In genomic region chr6:6694368-6694780, GRCh38 we compare ENCODE assay signal across 11 cellular contexts.
A peak's percentile ranks its signal among the peaks of the same experiment; 100 is the strongest.
DNase-seq lines count a peak whose midpoint lies in the region; ATAC-seq and TF ChIP-seq lines count a peak whose summit lies in the region.
"Had no signal": no experiment of that assay in that cellular context is flagged by ENCODE, and none has a peak within 500 bp of the region (broad histone marks: within the 10 kb centered on the region; RNA-seq: fewer than 3 reads in every experiment).

No MANE protein-coding gene starts in this region.

- 73 to 74% methylated on average over 6 of the region's 6 CpGs for WGBS in heart right ventricle, 2 donors

- no peaks in the 10 kb centered on the region for H3K27me3 ChIP-seq in heart right ventricle

- ATAC-seq in heart right ventricle = peak in 3 of 8 donors; percentile 2 to 5 (median 5)
- no peak for ATAC-seq in GM18909 (IDR thresholded peaks at IDR 0.05; ENCODE audit: poor library complexity, unreplicated experiment)
- no peak for ATAC-seq in GM18870 (IDR thresholded peaks at IDR 0.05; ENCODE audit: unreplicated experiment)

- no peak overlapping the region for H3K27ac ChIP-seq in OCI-LY7 (ENCODE audit: low read depth, low read length, poor library complexity, severe bottlenecking)
- H3K27ac ChIP-seq in heart right ventricle = peak overlapping the region; percentile 30 to 88 (median 77)
- H3K27ac ChIP-seq in skin epidermis = peak overlapping the region; percentile 62 to 94 (median 84)

- H3K9me2 ChIP-seq in OCI-LY7 (ENCODE audit: insufficient read depth, low read length) = no peaks in the 10 kb centered on the region

- H3K4me3 ChIP-seq in OCI-LY7 (ENCODE audit: low read depth, low read length, poor library complexity, severe bottlenecking) (no peak overlapping the region), heart right ventricle (no peak overlapping the region), skin epidermis (no peak overlapping the region)

- DNase-seq in GM13977 (ENCODE audit: low spot score) = no peak
- DNase-seq in OCI-LY7 (ENCODE audit: low spot score) = no peak
- no peak for DNase-seq in heart right ventricle
- no peak for DNase-seq in HEK293T (ENCODE audit: extremely low spot score)
- DNase-seq: cortex of kidney, DMS53, NCI-H446 treated with DMSO at 0.1 percent for 48 hours, T1000 had no signal

- no peak overlapping the region for H2AFZ ChIP-seq in OCI-LY7 (ENCODE audit: low read length)

- H3K4me2 ChIP-seq in OCI-LY7 (ENCODE audit: low read length) = no peak overlapping the region

- TF ChIP-seq CTCF in GM13977 (IDR thresholded peaks at IDR 0.05; ENCODE audit: extremely low read depth, insufficient read depth, missing control alignments) (peak; percentile 2), OCI-LY7 (conservative IDR thresholded peaks at IDR 0.05; ENCODE audit: low read length) (0 out of 2 replicates have a peak, but pooled peaks have one; percentile 47), heart right ventricle (IDR thresholded peaks at IDR 0.05) (peak in 1 of 9 donors; percentile 16)

- no peaks in the 10 kb centered on the region for H3K79me2 ChIP-seq in OCI-LY7 (ENCODE audit: insufficient read depth, low read depth, low read length)

- H3K9me3 ChIP-seq in OCI-LY7 (ENCODE audit: low read length) (no peaks in the 10 kb centered on the region), heart right ventricle (peaks cover 0 to 8% (median 0%) of the 10 kb centered on the region in 11 donors)

- H4K20me1 ChIP-seq in OCI-LY7 (ENCODE audit: insufficient read depth, low read length) = no peaks in the 10 kb centered on the region

- POLR2A ChIA-PET in OCI-LY7 (lab: Charles Lee) (interaction anchor here (0.6 kb wide), 1 partner anchor 14 kb away, joined by 3 read pairs; no protein-coding TSS in a partner anchor), HEK293T (lab: Yijun Ruan, JAX) (no interaction called here)

- CTCF ChIA-PET in OCI-LY7 (lab: Charles Lee; ENCODE audit: unreplicated experiment) = interaction anchor here (0.6 to 1.4 kb wide), 2 partner anchors 10 to 593 kb away, joined by 3 to 4 read pairs; no protein-coding TSS in a partner anchor
- CTCF ChIA-PET in HEK293T (lab: Yijun Ruan, JAX) = interaction anchor here (0.6 to 1.2 kb wide), 2 partner anchors 13 to 29 kb away, joined by 4 read pairs; no protein-coding TSS in a partner anchor

- in situ Hi-C loops in GM13977 (cut with MboI; ENCODE audit: low pct_unique_long_range_greater_than_20kb, low sequenced_read_pairs, unreplicated experiment) = loop anchor here (25.0 kb wide), 1 partner anchor 543 kb away; no protein-coding TSS in a partner anchor

- H3K36me3 ChIP-seq in OCI-LY7 (ENCODE audit: insufficient read depth, low read length) (no peaks in the 10 kb centered on the region; the same call in 1 of the 2 replicates), heart right ventricle (no peaks in the 10 kb centered on the region)

- intact Hi-C loops in OCI-LY7 (cut with micrococcal nuclease; ENCODE audit: unreplicated experiment) (no loop called here), heart right ventricle (cut with DNase I) (loop anchor here in 1 of 10 donors (10.0 kb wide), 1 partner anchor 920 kb away; no protein-coding TSS in a partner anchor)

- BruUV-seq in OCI-LY7 (replicated peaks; lab: Mats Ljungman, UMichigan) = no TSS peak

- H3K4me1 ChIP-seq in OCI-LY7 (ENCODE audit: insufficient read depth, low read length, poor library complexity, severe bottlenecking) (no peaks in the 10 kb centered on the region), heart right ventricle (peaks cover 18 to 65% (median 57%) of the 10 kb centered on the region in 9 donors)

TF ChIP-seq in HEK293T, 16 proteins besides CTCF, POLR2A, EP300 and RAD21:
- TF ChIP-seq FOXA1 (IDR thresholded peaks at IDR 0.05) (no peak), ZNF384 (IDR thresholded peaks at IDR 0.05) (no peak)
